In genomic region chr2:209790066-209790728, GRCh38 we compare ENCODE assay signal across 10 cellular contexts. TPM values are rescaled to one million over a fixed set of nuclear protein-coding genes. Genes with fewer than 3 reads are reported as not detected.
A peak's percentile ranks its signal among the peaks of the same experiment; 100 is the strongest.
DNase-seq lines count a peak whose midpoint lies in the region; ATAC-seq, FAIRE-seq and TF ChIP-seq lines count a peak whose summit lies in the region.
"Had no signal": no experiment of that assay in that cellular context is flagged by ENCODE, and none has a peak within 500 bp of the region (broad histone marks: within the 10 kb centered on the region; RNA-seq: fewer than 3 reads in every experiment).

No MANE protein-coding gene starts in this region.

- ATAC-seq in GM21723 (IDR thresholded peaks at IDR 0.05; ENCODE audit: unreplicated experiment): peak; percentile 61

- H3K27me3 ChIP-seq in liver (ENCODE audit: control insufficient read depth in 4 of 4, insufficient read depth in 4 of 4, low read length in 3 of 4) (no peaks in the 10 kb centered on the region), colonic mucosa (no peaks in the 10 kb centered on the region)

- H3K4me2 ChIP-seq in OCI-LY7 (ENCODE audit: low read length): peak overlapping the region; percentile 35; the same call in 1 of the 2 replicates

- FAIRE-seq in frontal cortex (lab: Jason Lieb, UNC): no peak

- no peaks in the 10 kb centered on the region for H3K9me3 ChIP-seq in OCI-LY7 (ENCODE audit: low read length)
- H3K9me3 ChIP-seq in liver (ENCODE audit: control insufficient read depth in 4 of 4, low read length in 3 of 4): no peaks in the 10 kb centered on the region
- H3K9me3 ChIP-seq in colonic mucosa: no peaks in the 10 kb centered on the region

- H3K36me3 ChIP-seq in OCI-LY7 (ENCODE audit: insufficient read depth, low read length) (no peaks in the 10 kb centered on the region), liver (ENCODE audit: control insufficient read depth in 4 of 4, insufficient read depth in 3 of 4, low read depth in 1 of 4, low read length in 3 of 4) (no peaks in the 10 kb centered on the region), colonic mucosa (no peaks in the 10 kb centered on the region)

- H2AFZ ChIP-seq in OCI-LY7 (ENCODE audit: low read length): peak overlapping the region; percentile 34; the same call in 1 of the 2 replicates

- TF ChIP-seq RAD21 in liver (IDR thresholded peaks at IDR 0.05): no peak

- peak overlapping the region; percentile 10 for H3K4me3 ChIP-seq in OCI-LY7 (ENCODE audit: low read depth, low read length, poor library complexity, severe bottlenecking)
- peak overlapping the region; percentile 15 to 70 (median 48) for H3K4me3 ChIP-seq in liver (ENCODE audit: low read depth in 1 of 3, low read length in 3 of 3)
- no peak overlapping the region for H3K4me3 ChIP-seq in colonic mucosa

- POLR2A ChIA-PET in OCI-LY7 (lab: Charles Lee): no interaction called here

- TF ChIP-seq CTCF in OCI-LY7 (conservative IDR thresholded peaks at IDR 0.05; ENCODE audit: low read length) (no peak), liver (IDR thresholded peaks at IDR 0.05; ENCODE audit: low read depth, low read length, missing input control) (no peak), colonic mucosa (IDR thresholded peaks at IDR 0.05) (no peak)

- DNase-seq in EL (peak; percentile 25), OCI-LY7 (ENCODE audit: low spot score) (no peak), frontal cortex (ENCODE audit: low spot score in 2 of 2) (no peak), NCI-H1436 (lab: John Stamatoyannopoulos, UW) (no peak), DMS79 treated with DMSO at 0.1 percent for 48 hours (lab: John Stamatoyannopoulos, UW) (no peak), colonic mucosa (no peak)
- DNase-seq: foreskin fibroblast, NCI-H1105 treated with DMSO at 0.1 percent for 48 hours had no signal

- H3K27ac ChIP-seq in OCI-LY7 (ENCODE audit: low read depth, low read length, poor library complexity, severe bottlenecking) (no peak overlapping the region), liver (ENCODE audit: low read depth in 1 of 2, low read length in 2 of 2) (no peak overlapping the region), colonic mucosa (no peak overlapping the region)

- 29% methylated on average over 6 of the region's 6 CpGs for WGBS in liver

- intact Hi-C loops in OCI-LY7 (cut with micrococcal nuclease; ENCODE audit: unreplicated experiment) (no loop called here), colonic mucosa (cut with DNase I) (no loop called here)

- peak overlapping the region in 1 of 2 donors; percentile 28 for H3K9ac ChIP-seq in liver (ENCODE audit: low read depth in 1 of 2, low read length in 2 of 2)
- no peak overlapping the region for H3K9ac ChIP-seq in colonic mucosa (ENCODE audit: low read depth in 2 of 2, low read length in 2 of 2)

- no TSS peak for BruUV-seq in OCI-LY7 (replicated peaks; lab: Mats Ljungman, UMichigan)

- CTCF ChIA-PET in OCI-LY7 (lab: Charles Lee; ENCODE audit: unreplicated experiment): no interaction called here

- no peaks in the 10 kb centered on the region for H3K79me2 ChIP-seq in OCI-LY7 (ENCODE audit: insufficient read depth, low read depth, low read length)

- no peaks in the 10 kb centered on the region for H3K9me2 ChIP-seq in OCI-LY7 (ENCODE audit: insufficient read depth, low read length)

- H3K4me1 ChIP-seq in OCI-LY7 (ENCODE audit: insufficient read depth, low read length, poor library complexity, severe bottlenecking) (no peaks in the 10 kb centered on the region), liver (ENCODE audit: control insufficient read depth in 4 of 4, insufficient read depth in 4 of 4, low read length in 3 of 4) (no peaks in the 10 kb centered on the region), colonic mucosa (no peaks in the 10 kb centered on the region)

- no peaks in the 10 kb centered on the region for H4K20me1 ChIP-seq in OCI-LY7 (ENCODE audit: insufficient read depth, low read length)

TF ChIP-seq in liver, 16 proteins besides CTCF, POLR2A, EP300 and RAD21:
- no peak for TF ChIP-seq HNF4G (IDR thresholded peaks at IDR 0.05)
- TF ChIP-seq SP1 (IDR thresholded peaks at IDR 0.05): no peak
- no peak for TF ChIP-seq TAF1 (conservative IDR thresholded peaks at IDR 0.05)
- no peak for TF ChIP-seq REST (IDR thresholded peaks at IDR 0.05)
- TF ChIP-seq MAX (IDR thresholded peaks at IDR 0.05): no peak

RNA-seq across cellular contexts. Expression of gene UNC80, which starts 18.6 kb away (rescaled TPM):
- not detected in 2 replicates for total RNA-seq in OCI-LY7 (2014; rRNA removed; shearing (Covaris generic))
- total RNA-seq in OCI-LY7 (2022) (not detected in 2 replicates), liver (under 1 TPM; under 0.01 to 0.05 TPM), frontal cortex (9.4 TPM), colonic mucosa (under 1 TPM in 1 of 2 donors, not detected in 1; 0.16 TPM)
- polyA plus RNA-seq in liver: under 1 TPM in 1 of 2 donors, not detected in 1; 0.02 TPM
